ENCODE assay signal across 14 cellular contexts in genomic region chr17:49101054-49101534, GRCh38. TPM values are rescaled to one million over a fixed set of nuclear protein-coding genes. Genes with fewer than 3 reads are reported as not detected.
DNase-seq lines count a peak whose midpoint lies in the region; ATAC-seq and TF ChIP-seq lines count a peak whose summit lies in the region.
"Had no signal": no experiment of that assay in that cellular context is flagged by ENCODE, and none has a peak within 500 bp of the region (broad histone marks: within the 10 kb centered on the region; RNA-seq: fewer than 3 reads in every experiment).

No MANE protein-coding gene starts in this region.

- no peak overlapping the region for H3K23ac ChIP-seq in trophoblast cell (ENCODE audit: low read length)

- no peak overlapping the region for H3K4me3 ChIP-seq in choroid plexus epithelial cell (ENCODE audit: low read depth, low read length)
- no peak overlapping the region for H3K4me3 ChIP-seq in trophoblast cell (ENCODE audit: low read depth, low read length)
- H3K4me3 ChIP-seq in right cardiac atrium (ENCODE audit: low read length) = no peak overlapping the region
- H3K4me3 ChIP-seq: thyroid gland had no signal

- H4K8ac ChIP-seq in trophoblast cell (ENCODE audit: low read depth, low read length) = no peak overlapping the region

- no CpG with 5 or more reads among the region's 4 CpGs for WGBS in trophoblast cell (ENCODE audit: extremely low coverage, insufficient coverage, insufficient read length)
- 50% methylated on average over 4 of the region's 4 CpGs for WGBS in right cardiac atrium

- no peak overlapping the region for H4K91ac ChIP-seq in trophoblast cell (ENCODE audit: low read depth, low read length)

- ATAC-seq in right cardiac atrium (no peak), HG03097 (IDR thresholded peaks at IDR 0.05; ENCODE audit: low FRiP score, unreplicated experiment) (no peak), GM18873 (IDR thresholded peaks at IDR 0.05; ENCODE audit: low FRiP score, unreplicated experiment) (no peak)

- intact Hi-C loops in right cardiac atrium (cut with DNase I) = no loop called here

- no peak for TF ChIP-seq CTCF in choroid plexus epithelial cell (conservative IDR thresholded peaks at IDR 0.05; ENCODE audit: low read depth, low read length)

- H3K9me3 ChIP-seq in trophoblast cell (ENCODE audit: insufficient read depth, low read depth, low read length) (no peaks in the 10 kb centered on the region), right cardiac atrium (ENCODE audit: control insufficient read depth, low read length) (no peaks in the 10 kb centered on the region)
- H3K9me3 ChIP-seq: thyroid gland had no signal

- no peak overlapping the region for H3K4me2 ChIP-seq in trophoblast cell (ENCODE audit: low read length)

- no peak overlapping the region for H2BK12ac ChIP-seq in trophoblast cell (ENCODE audit: low read length)

- H3K14ac ChIP-seq in trophoblast cell (ENCODE audit: low read length) = no peak overlapping the region

- H3K9ac ChIP-seq in trophoblast cell (ENCODE audit: low read length) = no peak overlapping the region

- H3K27ac ChIP-seq in trophoblast cell (ENCODE audit: low read depth, low read length) (no peak overlapping the region), right cardiac atrium (ENCODE audit: low read length) (no peak overlapping the region)
- H3K27ac ChIP-seq: thyroid gland had no signal

- no peak overlapping the region for H2AK5ac ChIP-seq in trophoblast cell (ENCODE audit: low read length)

- H3K79me1 ChIP-seq in trophoblast cell (ENCODE audit: low read length) = no peaks in the 10 kb centered on the region

- no peak overlapping the region for H3K18ac ChIP-seq in trophoblast cell (ENCODE audit: low read length)

- H2BK5ac ChIP-seq in trophoblast cell (ENCODE audit: low read depth, low read length, poor library complexity) = no peak overlapping the region

- no peak overlapping the region for H2BK120ac ChIP-seq in trophoblast cell (ENCODE audit: insufficient read depth, low read length, poor library complexity)

- peak; percentile 70 for DNase-seq in EL
- DNase-seq in NCI-H774 (lab: John Stamatoyannopoulos, UW) = peak; percentile 29
- peak; percentile 60 for DNase-seq in choroid plexus epithelial cell (ENCODE audit: low read depth)
- DNase-seq in trophoblast cell = peak; percentile 19 to 29
- no peak for DNase-seq in right cardiac atrium
- no peak for DNase-seq in NCI-H446 (lab: John Stamatoyannopoulos, UW)
- DNase-seq: activated CD4-positive, alpha-beta T cell treated with anti-CD3 and anti-CD28 coated beads, Interleukin-2, amount 10 ng/mL, durations not matched to agents 7 days and 5 days; activated naive CD4-positive, alpha-beta T cell treated with anti-CD3 and anti-CD28 coated beads, Interleukin-2, amount 50 U/mL, for 16 hours; effector memory CD4-positive, alpha-beta T cell; NCI-H1105 treated with DMSO at 0.1 percent for 48 hours; stimulated activated CD4-positive, alpha-beta T cell treated with anti-CD3 and anti-CD28 coated beads, Interleukin-4, amount 100 ng/mL, for 4 hours; thyroid gland had no signal

- H3K4me1 ChIP-seq in trophoblast cell (ENCODE audit: control insufficient read depth in 1 of 2, insufficient read depth in 2 of 2, low read length in 2 of 2) = peaks cover 0 to 11% of the 10 kb centered on the region in 2 experiments
- H3K4me1 ChIP-seq in right cardiac atrium (ENCODE audit: control insufficient read depth, insufficient read depth, low read length) = no peaks in the 10 kb centered on the region
- H3K4me1 ChIP-seq: thyroid gland had no signal

- no peaks in the 10 kb centered on the region for H3K36me3 ChIP-seq in trophoblast cell (ENCODE audit: control insufficient read depth in 1 of 2, insufficient read depth in 2 of 2, low read length in 2 of 2)
- H3K36me3 ChIP-seq: thyroid gland had no signal

- no peak overlapping the region for H2AFZ ChIP-seq in trophoblast cell (ENCODE audit: insufficient read depth, low read length, poor library complexity)

- no peak overlapping the region for H4K12ac ChIP-seq in trophoblast cell (ENCODE audit: low read depth, low read length)

- no peaks in the 10 kb centered on the region for H3K27me3 ChIP-seq in trophoblast cell (ENCODE audit: insufficient read depth, low read length)
- peaks cover 2% of the 10 kb centered on the region for H3K27me3 ChIP-seq in right cardiac atrium (ENCODE audit: control insufficient read depth, insufficient read depth)
- H3K27me3 ChIP-seq: thyroid gland had no signal

- H3K79me2 ChIP-seq in trophoblast cell (ENCODE audit: control insufficient read depth, insufficient read depth, low read length, poor library complexity) = no peaks in the 10 kb centered on the region

- H3K4ac ChIP-seq in trophoblast cell (ENCODE audit: low read depth, low read length) = no peak overlapping the region

RNA-seq across cellular contexts. Expression of gene B4GALNT2, which starts 31.5 kb away (rescaled TPM):
- polyA plus RNA-seq in trophoblast cell (2013) = 0.01 TPM in 1 of 2 replicates, not detected in the other
- total RNA-seq in right cardiac atrium = under 1 TPM in 1 of 4 donors, not detected in 3; 0.03 TPM
- polyA plus RNA-seq in right cardiac atrium = not detected
- total RNA-seq: activated CD4-positive, alpha-beta T cell treated with anti-CD3 and anti-CD28 coated beads, Interleukin-2, amount 10 ng/mL, durations not matched to agents 7 days and 5 days had no signal

Comparison
In these comparisons a context has a peak if more than half of its experiments do, and no peak if none do; other contexts are left out.
1. DNase-seq: peak in EL (single experiment), NCI-H774 (single experiment), choroid plexus epithelial cell (single experiment) and trophoblast cell (2 of 2); none in right cardiac atrium (0 of 3) and NCI-H446 (0 of 2).